18 cellular contexts compared by ENCODE assay signal in the genomic region with DNA sequence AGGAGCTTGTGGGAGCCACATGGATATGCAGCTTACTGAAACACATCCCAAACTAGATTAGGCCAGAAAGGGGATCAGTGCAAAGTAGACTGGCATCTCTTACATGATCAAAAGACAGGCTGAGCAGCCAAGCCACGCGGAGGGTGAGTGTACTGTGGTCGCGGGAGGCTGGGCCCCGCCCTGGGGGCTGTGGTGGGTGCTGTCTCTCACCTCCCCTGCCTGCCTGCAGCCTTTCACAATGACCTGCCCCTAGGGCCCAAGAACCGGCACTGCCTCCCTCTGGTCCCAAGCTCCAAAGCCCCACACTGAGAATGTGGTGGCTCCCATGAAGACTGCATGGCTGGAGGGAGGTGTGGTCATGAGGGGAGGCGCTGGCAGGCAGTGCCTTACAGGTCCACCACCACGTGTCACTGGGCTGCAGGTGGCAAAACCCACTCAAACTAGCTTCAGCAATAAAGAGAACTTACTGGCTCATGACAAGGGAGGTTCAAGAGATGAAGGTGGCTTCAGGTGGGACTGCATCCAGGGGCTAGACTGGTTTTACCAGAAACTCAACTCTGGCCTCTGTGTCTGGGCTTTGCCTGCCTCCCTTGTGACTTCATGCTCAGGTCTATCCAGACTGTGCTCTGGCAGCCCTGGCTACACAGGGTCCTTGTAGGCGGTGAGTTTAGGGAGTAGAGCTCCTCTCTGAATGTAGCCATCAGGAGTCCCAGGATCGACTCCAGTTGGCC. TPM values are rescaled to one million over a fixed set of nuclear protein-coding genes. Genes with fewer than 3 reads are reported as not detected.
DNase-seq lines count a peak whose midpoint lies in the region; ATAC-seq and TF ChIP-seq lines count a peak whose summit lies in the region.
"Had no signal": no experiment of that assay in that cellular context is flagged by ENCODE, and none has a peak within 500 bp of the region (broad histone marks: within the 10 kb centered on the region; RNA-seq: fewer than 3 reads in every experiment).

No MANE protein-coding gene starts in this region.

- peaks cover 5% of the 10 kb centered on the region for H3K27me3 Mint-ChIP-seq in neural progenitor cell (ENCODE audit: insufficient read depth, low read depth)
- H3K27me3 Mint-ChIP-seq in stimulated activated naive CD8-positive, alpha-beta T cell treated with anti-CD3 and anti-CD28 coated beads, Interleukin-15, amount 100 ng/mL, for 72 hours, result no peaks in the 10 kb centered on the region

- no peak for TF ChIP-seq CTCF in neural progenitor cell (IDR thresholded peaks at IDR 0.05)
- no peak for TF ChIP-seq CTCF in Peyer's patch (IDR thresholded peaks at IDR 0.05)

- H2AFZ ChIP-seq in neural progenitor cell (replicated peaks), result no peak overlapping the region

- peaks cover 6% of the 10 kb centered on the region for H3F3A ChIP-seq in neural progenitor cell (ENCODE audit: low read depth)

- TF ChIP-seq EP300 in Ishikawa (IDR thresholded peaks at IDR 0.05; ENCODE audit: borderline replicate concordance), result no peak

- peaks cover 1% of the 10 kb centered on the region for H3K36me3 Mint-ChIP-seq in neural progenitor cell

- TF ChIP-seq RAD21 in Ishikawa (IDR thresholded peaks at IDR 0.05; ENCODE audit: low read depth), result no peak

- no peaks in the 10 kb centered on the region for H3K27me3 ChIP-seq in neural progenitor cell
- H3K27me3 ChIP-seq in Peyer's patch, result no peaks in the 10 kb centered on the region
- H3K27me3 ChIP-seq: foreskin keratinocyte, transverse colon had no signal

- H3K36me3 ChIP-seq in neural progenitor cell (no peaks in the 10 kb centered on the region), Peyer's patch (no peaks in the 10 kb centered on the region)
- H3K36me3 ChIP-seq: transverse colon had no signal

- H3K27ac ChIP-seq in neural progenitor cell (no peak overlapping the region), Peyer's patch (no peak overlapping the region)
- H3K27ac ChIP-seq: foreskin keratinocyte, HL-60, transverse colon had no signal

- H3K9me3 ChIP-seq in neural progenitor cell (ENCODE audit: low read depth), result no peaks in the 10 kb centered on the region
- no peaks in the 10 kb centered on the region for H3K9me3 ChIP-seq in Peyer's patch
- H3K9me3 ChIP-seq: transverse colon had no signal

- no peaks in the 10 kb centered on the region for H3K4me1 ChIP-seq in neural progenitor cell
- H3K4me1 ChIP-seq in Peyer's patch, result no peaks in the 10 kb centered on the region
- H3K4me1 ChIP-seq: foreskin keratinocyte, transverse colon had no signal

- no peaks in the 10 kb centered on the region for H3K79me2 ChIP-seq in neural progenitor cell (ENCODE audit: low read depth)

- no peak overlapping the region for H3K9ac ChIP-seq in neural progenitor cell

- TF ChIP-seq POLR2A in Peyer's patch (IDR thresholded peaks at IDR 0.05), result no peak

- DNase-seq in D341Med (ENCODE audit: low spot score) (peak; percentile 76), ecto neural progenitor cell (ENCODE audit: low spot score) (peak; percentile 50), neural progenitor cell (ENCODE audit: low spot score) (no peak), Peyer's patch (no peak)
- DNase-seq in stimulated activated naive CD8-positive, alpha-beta T cell treated with anti-CD3 and anti-CD28 coated beads, Interleukin-15, amount 100 ng/mL, for 72 hours, result no peak
- no peak for DNase-seq in central memory CD4-positive, alpha-beta T cell
- DNase-seq: activated naive CD4-positive, alpha-beta T cell treated with anti-CD3 and anti-CD28 coated beads, Interleukin-2, amount 50 U/mL, for 16 hours; foreskin keratinocyte; KG1; left cardiac atrium; midbrain; NCI-H1417; right cardiac atrium; stimulated activated naive CD8-positive, alpha-beta T cell treated with anti-CD3 and anti-CD28 coated beads, Interleukin-15, Interleukin-2, amounts not matched to agents 100 U/mL and 50 U/mL, for 24 hours; transverse colon had no signal

- no peak for ATAC-seq in stimulated activated naive CD8-positive, alpha-beta T cell treated with anti-CD3 and anti-CD28 coated beads, Interleukin-15, amount 100 ng/mL, for 72 hours
- no peak for ATAC-seq in GM21619 (IDR thresholded peaks at IDR 0.05; ENCODE audit: unreplicated experiment)
- ATAC-seq: foreskin keratinocyte; left cardiac atrium; right cardiac atrium; stimulated activated naive CD8-positive, alpha-beta T cell treated with anti-CD3 and anti-CD28 coated beads, Interleukin-15, Interleukin-2, amounts not matched to agents 100 U/mL and 50 U/mL, for 24 hours had no signal

- H4K20me1 ChIP-seq in neural progenitor cell (ENCODE audit: low read depth), result no peaks in the 10 kb centered on the region

- H3K4me3 Mint-ChIP-seq in neural progenitor cell, result no peak overlapping the region
- no peak overlapping the region for H3K4me3 Mint-ChIP-seq in stimulated activated naive CD8-positive, alpha-beta T cell treated with anti-CD3 and anti-CD28 coated beads, Interleukin-15, amount 100 ng/mL, for 72 hours

- H3K4me1 Mint-ChIP-seq in neural progenitor cell, result peaks cover 3% of the 10 kb centered on the region
- H3K4me1 Mint-ChIP-seq in stimulated activated naive CD8-positive, alpha-beta T cell treated with anti-CD3 and anti-CD28 coated beads, Interleukin-15, amount 100 ng/mL, for 72 hours, result no peaks in the 10 kb centered on the region

- H3K4me3 ChIP-seq in neural progenitor cell (no peak overlapping the region), Peyer's patch (no peak overlapping the region)
- H3K4me3 ChIP-seq: transverse colon had no signal

- H3K4me2 ChIP-seq in neural progenitor cell, result no peak overlapping the region

- peak overlapping the region; percentile 63 for H3K27ac Mint-ChIP-seq in neural progenitor cell
- H3K27ac Mint-ChIP-seq in stimulated activated naive CD8-positive, alpha-beta T cell treated with anti-CD3 and anti-CD28 coated beads, Interleukin-15, amount 100 ng/mL, for 72 hours, result no peak overlapping the region

- peaks cover 14% of the 10 kb centered on the region for H3K9me3 Mint-ChIP-seq in neural progenitor cell
- no peaks in the 10 kb centered on the region for H3K9me3 Mint-ChIP-seq in stimulated activated naive CD8-positive, alpha-beta T cell treated with anti-CD3 and anti-CD28 coated beads, Interleukin-15, amount 100 ng/mL, for 72 hours

TF ChIP-seq in Ishikawa, 13 proteins besides CTCF, POLR2A, EP300 and RAD21:
- TF ChIP-seq NFIC (IDR thresholded peaks at IDR 0.05), result no peak
- TF ChIP-seq, protein P1, sequence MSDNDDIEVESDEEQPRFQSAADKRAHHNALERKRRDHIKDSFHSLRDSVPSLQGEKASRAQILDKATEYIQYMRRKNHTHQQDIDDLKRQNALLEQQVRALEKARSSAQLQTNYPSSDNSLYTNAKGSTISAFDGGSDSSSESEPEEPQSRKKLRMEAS (IDR thresholded peaks at IDR 0.05), result 0 out of 2 replicates have a peak, but pooled peaks have one; percentile 21
TF ChIP-seq in Ishikawa: peak in this region for 1.

RNA-seq across cellular contexts. Expression of a gene that starts 27.4 kb away (rescaled TPM):
- 9.0 and 12.9 TPM in 2 replicates for total RNA-seq in neural progenitor cell (ENCODE audit: low replicate concordance)
- total RNA-seq in Peyer's patch, result 100 to 1,000 TPM in 1 of 4 donors, 10 to 100 TPM in 3; 13.1 to 305 (median 48.2) TPM

Comparison
In these comparisons a context has a peak if more than half of its experiments do, and no peak if none do; other contexts are left out.
1. DNase-seq: peak in D341Med (single experiment) and ecto neural progenitor cell (single experiment); none in neural progenitor cell (single experiment), stimulated activated naive CD8-positive, alpha-beta T cell treated with anti-CD3 and anti-CD28 coated beads, Interleukin-15, amount 100 ng/mL, for 72 hours (0 of 2), central memory CD4-positive, alpha-beta T cell (single experiment) and Peyer's patch (0 of 3).